In the genomic region with DNA sequence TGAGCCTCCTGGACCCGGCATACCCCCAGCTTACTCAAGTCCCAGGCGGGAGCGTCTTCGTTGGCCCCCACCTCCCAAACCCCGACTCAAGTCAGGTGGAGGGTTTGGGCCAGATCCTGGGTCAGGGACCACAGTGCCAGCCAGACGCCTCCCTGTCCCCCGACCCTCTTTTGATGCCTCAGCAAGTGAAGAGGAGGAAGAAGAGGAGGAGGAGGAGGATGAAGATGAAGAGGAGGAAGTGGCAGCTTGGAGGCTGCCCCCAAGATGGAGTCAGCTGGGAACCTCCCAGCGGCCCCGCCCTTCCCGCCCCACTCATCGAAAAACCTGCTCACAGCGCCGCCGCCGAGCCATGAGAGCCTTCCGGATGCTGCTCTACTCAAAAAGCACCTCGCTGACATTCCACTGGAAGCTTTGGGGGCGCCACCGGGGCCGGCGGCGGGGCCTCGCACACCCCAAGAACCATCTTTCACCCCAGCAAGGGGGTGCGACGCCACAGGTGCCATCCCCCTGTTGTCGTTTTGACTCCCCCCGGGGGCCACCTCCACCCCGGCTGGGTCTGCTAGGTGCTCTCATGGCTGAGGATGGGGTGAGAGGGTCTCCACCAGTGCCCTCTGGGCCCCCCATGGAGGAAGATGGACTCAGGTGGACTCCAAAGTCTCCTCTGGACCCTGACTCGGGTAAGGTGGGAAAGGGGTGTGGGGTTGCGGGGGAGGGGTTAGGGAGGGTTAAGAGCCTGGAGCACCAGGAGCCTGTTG, we compare ENCODE assay signal across 1 cellular context.
TF ChIP-seq lines count a peak whose summit lies in the region.

No MANE protein-coding gene starts in this region.

TF ChIP-seq in GM12878, 131 proteins besides CTCF, POLR2A, EP300 and RAD21:
- TF ChIP-seq MEF2A (IDR thresholded peaks at IDR 0.05; ENCODE audit: insufficient read depth, low read depth, low read length) (no peak), CBFB (IDR thresholded peaks at IDR 0.05; ENCODE audit: low read depth) (no peak), LARP7 (IDR thresholded peaks at IDR 0.05) (no peak), ZBED1 (IDR thresholded peaks at IDR 0.05; ENCODE audit: borderline replicate concordance) (no peak), DPF2 (IDR thresholded peaks at IDR 0.05) (no peak), RCOR1 (conservative IDR thresholded peaks at IDR 0.05; ENCODE audit: low read depth, low read length) (no peak), ZNF217 (IDR thresholded peaks at IDR 0.05) (no peak), CHD4 (IDR thresholded peaks at IDR 0.05) (no peak), KLF5 (IDR thresholded peaks at IDR 0.05; ENCODE audit: partially characterized antibody) (no peak), ZNF384 (IDR thresholded peaks at IDR 0.05; ENCODE audit: borderline replicate concordance, low read depth, low read length) (no peak), FOS (IDR thresholded peaks at IDR 0.05; ENCODE audit: borderline replicate concordance, extremely low read depth, insufficient read length) (no peak), ESRRA (IDR thresholded peaks at IDR 0.05; ENCODE audit: low read length) (no peak), CBX3 (IDR thresholded peaks at IDR 0.05; ENCODE audit: borderline replicate concordance, low read depth) (no peak), TBL1XR1 (IDR thresholded peaks at IDR 0.05; ENCODE audit: low read depth, low read length) (no peak), NFYA (IDR thresholded peaks at IDR 0.05; ENCODE audit: borderline replicate concordance, low read depth, low read length) (no peak)
- TF ChIP-seq, protein P1, sequence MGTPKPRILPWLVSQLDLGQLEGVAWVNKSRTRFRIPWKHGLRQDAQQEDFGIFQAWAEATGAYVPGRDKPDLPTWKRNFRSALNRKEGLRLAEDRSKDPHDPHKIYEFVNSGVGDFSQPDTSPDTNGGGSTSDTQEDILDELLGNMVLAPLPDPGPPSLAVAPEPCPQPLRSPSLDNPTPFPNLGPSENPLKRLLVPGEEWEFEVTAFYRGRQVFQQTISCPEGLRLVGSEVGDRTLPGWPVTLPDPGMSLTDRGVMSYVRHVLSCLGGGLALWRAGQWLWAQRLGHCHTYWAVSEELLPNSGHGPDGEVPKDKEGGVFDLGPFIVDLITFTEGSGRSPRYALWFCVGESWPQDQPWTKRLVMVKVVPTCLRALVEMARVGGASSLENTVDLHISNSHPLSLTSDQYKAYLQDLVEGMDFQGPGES (IDR thresholded peaks at IDR 0.05), result no peak
- TF ChIP-seq, protein P2, sequence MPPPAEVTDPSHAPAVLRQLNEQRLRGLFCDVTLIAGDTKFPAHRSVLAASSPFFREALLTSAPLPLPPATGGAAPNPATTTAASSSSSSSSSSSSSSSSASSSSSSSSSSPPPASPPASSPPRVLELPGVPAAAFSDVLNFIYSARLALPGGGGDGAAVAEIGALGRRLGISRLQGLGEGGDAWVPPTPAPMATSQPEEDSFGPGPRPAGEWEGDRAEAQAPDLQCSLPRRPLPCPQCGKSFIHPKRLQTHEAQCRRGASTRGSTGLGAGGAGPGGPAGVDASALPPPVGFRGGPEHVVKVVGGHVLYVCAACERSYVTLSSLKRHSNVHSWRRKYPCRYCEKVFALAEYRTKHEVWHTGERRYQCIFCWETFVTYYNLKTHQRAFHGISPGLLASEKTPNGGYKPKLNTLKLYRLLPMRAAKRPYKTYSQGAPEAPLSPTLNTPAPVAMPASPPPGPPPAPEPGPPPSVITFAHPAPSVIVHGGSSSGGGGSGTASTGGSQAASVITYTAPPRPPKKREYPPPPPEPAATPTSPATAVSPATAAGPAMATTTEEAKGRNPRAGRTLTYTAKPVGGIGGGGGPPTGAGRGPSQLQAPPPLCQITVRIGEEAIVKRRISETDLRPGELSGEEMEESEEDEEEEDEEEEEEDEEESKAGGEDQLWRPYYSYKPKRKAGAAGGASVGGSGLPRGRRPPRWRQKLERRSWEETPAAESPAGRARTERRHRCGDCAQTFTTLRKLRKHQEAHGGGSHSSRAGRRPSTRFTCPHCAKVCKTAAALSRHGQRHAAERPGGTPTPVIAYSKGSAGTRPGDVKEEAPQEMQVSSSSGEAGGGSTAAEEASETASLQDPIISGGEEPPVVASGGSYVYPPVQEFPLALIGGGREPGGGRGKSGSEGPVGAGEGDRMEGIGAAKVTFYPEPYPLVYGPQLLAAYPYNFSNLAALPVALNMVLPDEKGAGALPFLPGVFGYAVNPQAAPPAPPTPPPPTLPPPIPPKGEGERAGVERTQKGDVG (CRISPR knock-in tag; IDR thresholded peaks at IDR 0.05), result no peak
